ENCODE assay signal across 15 cellular contexts in the genomic region with DNA sequence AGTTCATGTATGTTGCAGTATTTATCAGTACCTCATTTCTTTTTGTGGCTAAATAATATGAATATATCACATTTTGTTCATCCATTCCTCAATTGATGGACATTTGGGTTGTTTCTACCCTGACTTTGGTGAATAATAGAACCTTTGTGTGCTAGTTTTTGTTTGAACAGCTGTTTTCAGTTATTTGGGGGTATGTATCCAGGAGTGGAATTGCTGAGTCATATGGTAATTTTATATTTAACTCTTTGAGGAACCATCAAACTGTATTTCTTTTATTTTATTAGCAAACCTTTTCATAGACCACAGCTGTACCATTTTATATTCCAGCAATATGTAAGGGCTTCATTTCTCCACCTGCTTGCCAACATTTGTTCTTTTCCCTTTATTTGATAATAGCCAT. TPM values are rescaled to one million over a fixed set of nuclear protein-coding genes. Genes with fewer than 3 reads are reported as not detected.
A peak's percentile ranks its signal among the peaks of the same experiment; 100 is the strongest.
DNase-seq lines count a peak whose midpoint lies in the region; ATAC-seq, FAIRE-seq and TF ChIP-seq lines count a peak whose summit lies in the region.
"Had no signal": no experiment of that assay in that cellular context is flagged by ENCODE, and none has a peak within 500 bp of the region (broad histone marks: within the 10 kb centered on the region; RNA-seq: fewer than 3 reads in every experiment).

No MANE protein-coding gene starts in this region.

- no peak for TF ChIP-seq POLR2A in IMR-90 (IDR thresholded peaks at IDR 0.05; ENCODE audit: low read depth, low read length)
- TF ChIP-seq POLR2A in gastrocnemius medialis (IDR thresholded peaks at IDR 0.05): no peak

- H3K9me1 ChIP-seq in IMR-90 (ENCODE audit: insufficient read depth, low read length): peaks cover 8% of the 10 kb centered on the region

- peak; percentile 77 for ATAC-seq in IMR-90 (ENCODE audit: low read depth)
- no peak for ATAC-seq in GM21381 (IDR thresholded peaks at IDR 0.05; ENCODE audit: unreplicated experiment)
- ATAC-seq in gastrocnemius medialis: no peak
- ATAC-seq: stimulated activated naive CD8-positive, alpha-beta T cell treated with anti-CD3 and anti-CD28 coated beads, Interleukin-15, Interleukin-2, amounts not matched to agents 100 U/mL and 50 U/mL, for 24 hours had no signal

- H3K23ac ChIP-seq in IMR-90 (ENCODE audit: low read depth, low read length): no peak overlapping the region

- no TSS peak for BruUV-seq in IMR-90 (replicated peaks; lab: Mats Ljungman, UMichigan)

- no peak overlapping the region for H3K14ac ChIP-seq in IMR-90 (replicated peaks; ENCODE audit: low read depth, low read length)

- H3K18ac ChIP-seq in IMR-90 (ENCODE audit: low read depth, low read length): no peak overlapping the region; the same call in 1 of the 2 replicates

- H3K4me2 ChIP-seq in IMR-90 (ENCODE audit: low read depth, low read length): peak overlapping the region; percentile 39; the same call in 1 of the 2 replicates

- CTCF ChIA-PET in IMR-90 (lab: Yijun Ruan, JAX): no interaction called here

- DNase-seq in AG09319 (ENCODE audit: extremely low read depth, low read depth): peak; percentile 49
- peak; percentile 83 for DNase-seq in IMR-90
- DNase-seq in astrocyte of the hippocampus (ENCODE audit: low read depth, low spot score): peak; percentile 69
- peak; percentile 73 for DNase-seq in iris pigment epithelial cell (ENCODE audit: low read depth)
- DNase-seq in D721Med (ENCODE audit: insufficient read length, low spot score): no peak
- no peak for DNase-seq in effector CD4-positive, alpha-beta T cell
- DNase-seq in gastrocnemius medialis: no peak
- DNase-seq: activated gamma-delta T cell treated with Interleukin-2 at 50 U/mL for 16 hours; effector CD8-positive, alpha-beta T cell; naive B cell; NCI-H2029 treated with DMSO at 0.1 percent for 48 hours; RPMI8226; stimulated activated CD4-positive, alpha-beta T cell treated with anti-CD3 and anti-CD28 coated beads, Interleukin-15, amount 100 ng/mL, for 24 hours; stimulated activated naive CD8-positive, alpha-beta T cell treated with anti-CD3 and anti-CD28 coated beads, Interleukin-15, Interleukin-2, amounts not matched to agents 100 U/mL and 50 U/mL, for 24 hours had no signal

- H3K27ac ChIP-seq in IMR-90 (ENCODE audit: insufficient read depth, low read length): no peak overlapping the region
- H3K27ac ChIP-seq in gastrocnemius medialis: no peak overlapping the region

- H2BK15ac ChIP-seq in IMR-90 (ENCODE audit: low read depth, low read length): no peak overlapping the region

- H3K79me1 ChIP-seq in IMR-90 (ENCODE audit: low read depth in 1 of 2, low read length in 2 of 2): peaks cover 17 to 37% of the 10 kb centered on the region in 2 experiments

- H3K4ac ChIP-seq in IMR-90 (ENCODE audit: low read depth, low read length): no peak overlapping the region; the same call in 1 of the 2 replicates

- no peak overlapping the region for H2BK120ac ChIP-seq in IMR-90 (ENCODE audit: low read depth, low read length)

- no peak overlapping the region; the same call in 1 of the 2 replicates for H4K5ac ChIP-seq in IMR-90 (ENCODE audit: low read depth, low read length)

- no peak overlapping the region for H2BK20ac ChIP-seq in IMR-90 (ENCODE audit: low read depth, low read length)

- H3K56ac ChIP-seq in IMR-90 (ENCODE audit: extremely low read depth, insufficient read depth, low read length): no peak overlapping the region

- no peaks in the 10 kb centered on the region for H3K9me3 ChIP-seq in IMR-90 (ENCODE audit: control insufficient read depth, insufficient read depth, low read length)
- H3K9me3 ChIP-seq in gastrocnemius medialis: no peaks in the 10 kb centered on the region

- no peak for TF ChIP-seq RAD21 in IMR-90 (IDR thresholded peaks at IDR 0.05; ENCODE audit: low read length)

- H4K20me1 ChIP-seq in IMR-90 (ENCODE audit: insufficient read depth, low read length): no peaks in the 10 kb centered on the region

- peak overlapping the region; percentile 78 for H2BK5ac ChIP-seq in IMR-90 (ENCODE audit: low read depth, low read length, poor library complexity, severe bottlenecking)

- dilution Hi-C loops in IMR-90 (cut with HindIII; ENCODE audit: low sequenced_read_pairs, unreplicated experiment): no loop called here

- intact Hi-C loops in IMR-90 (cut with micrococcal nuclease): no loop called here
- intact Hi-C loops in gastrocnemius medialis (cut with DNase I; ENCODE audit: low total_unique reads): no loop called here

- H3K36me3 ChIP-seq in IMR-90 (ENCODE audit: control insufficient read depth, insufficient read depth, low read length) (peaks cover 29% of the 10 kb centered on the region), gastrocnemius medialis (peaks cover 0 to 64% of the 10 kb centered on the region in 2 donors)

- H2AK9ac ChIP-seq in IMR-90 (replicated peaks; ENCODE audit: low read depth, low read length, poor library complexity): no peak overlapping the region

- H3K4me1 ChIP-seq in IMR-90 (ENCODE audit: control insufficient read depth, insufficient read depth, low read length) (peaks cover 7% of the 10 kb centered on the region), gastrocnemius medialis (peaks cover 0 to 7% of the 10 kb centered on the region in 2 donors)

- H2AK5ac ChIP-seq in IMR-90 (ENCODE audit: low read depth, low read length): no peak overlapping the region

- no peak for FAIRE-seq in D721Med (lab: Jason Lieb, UNC)

- no peak overlapping the region for H3K9ac ChIP-seq in IMR-90 (ENCODE audit: low read depth, low read length)

- no peak overlapping the region for H4K91ac ChIP-seq in IMR-90 (ENCODE audit: insufficient read depth, low read depth, low read length)

- no peak overlapping the region for H3K4me3 ChIP-seq in IMR-90 (ENCODE audit: insufficient read depth, low read depth, low read length)
- no peak overlapping the region for H3K4me3 ChIP-seq in gastrocnemius medialis

- POLR2A ChIA-PET in IMR-90 (lab: Charles Lee; ENCODE audit: unreplicated experiment): no interaction called here

- in situ Hi-C loops in IMR-90 (cut with MboI; ENCODE audit: low sequenced_read_pairs) (no loop called here), gastrocnemius medialis (cut with MboI; ENCODE audit: low sequenced_read_pairs in 4 of 4) (no loop called here)

- TF ChIP-seq CTCF in AG09319 (IDR thresholded peaks at IDR 0.05; ENCODE audit: low read depth, low read length): no peak
- no peak for TF ChIP-seq CTCF in IMR-90 (conservative IDR thresholded peaks at IDR 0.05; ENCODE audit: low read depth, low read length)
- TF ChIP-seq CTCF in D721Med (IDR thresholded peaks at IDR 0.05; ENCODE audit: insufficient read depth, missing control alignments): no peak
- no peak for TF ChIP-seq CTCF in gastrocnemius medialis (IDR thresholded peaks at IDR 0.05 in 4 of 5, conservative IDR thresholded peaks at IDR 0.05 in 1 of 5)

- peak overlapping the region in 1 of 2 experiments; percentile 60; a peak in 1 of 4 replicates for H4K8ac ChIP-seq in IMR-90 (ENCODE audit: low read depth in 2 of 2, low read length in 2 of 2)

- H2AFZ ChIP-seq in IMR-90 (replicated peaks; ENCODE audit: low read length, poor library complexity): no peak overlapping the region

- H3K27me3 ChIP-seq in IMR-90 (ENCODE audit: control insufficient read depth, insufficient read depth, low read length) (no peaks in the 10 kb centered on the region), gastrocnemius medialis (no peaks in the 10 kb centered on the region)

TF ChIP-seq in IMR-90, 13 proteins besides CTCF, POLR2A, EP300 and RAD21:
- TF ChIP-seq BHLHE40 (IDR thresholded peaks at IDR 0.05; ENCODE audit: low read depth, low read length): no peak
- peak; percentile 45 for TF ChIP-seq MAZ (IDR thresholded peaks at IDR 0.05; ENCODE audit: borderline replicate concordance, low read depth, low read length)
- TF ChIP-seq RFX5 (IDR thresholded peaks at IDR 0.05; ENCODE audit: low read depth, low read length): no peak
- TF ChIP-seq NFE2L2 (IDR thresholded peaks at IDR 0.05; ENCODE audit: low read depth, low read length): peak; percentile 96
- TF ChIP-seq CHD1 (IDR thresholded peaks at IDR 0.05; ENCODE audit: low read depth, low read length): no peak
- peak; percentile 58; the same call in 1 of the 2 replicates for TF ChIP-seq FOS (IDR thresholded peaks at IDR 0.05; ENCODE audit: low read depth, low read length)
- TF ChIP-seq MAFK (IDR thresholded peaks at IDR 0.05; ENCODE audit: low read depth, low read length): peak; percentile 86
- TF ChIP-seq RCOR1 (IDR thresholded peaks at IDR 0.05; ENCODE audit: insufficient replicate concordance, low read length): no peak
- TF ChIP-seq CEBPB (IDR thresholded peaks at IDR 0.05; ENCODE audit: low read depth, low read length): no peak
- no peak for TF ChIP-seq ELK1 (IDR thresholded peaks at IDR 0.05; ENCODE audit: borderline replicate concordance, low read depth, low read length)
- no peak for TF ChIP-seq SMC3 (IDR thresholded peaks at IDR 0.05; ENCODE audit: low read depth, low read length)
- no peak for TF ChIP-seq USF2 (IDR thresholded peaks at IDR 0.05; ENCODE audit: low read depth, low read length)
- TF ChIP-seq MXI1 (IDR thresholded peaks at IDR 0.05; ENCODE audit: borderline replicate concordance, low read depth, low read length): no peak

RNA-seq across cellular contexts. Expression of gene RBM5, which starts 38.4 kb away (rescaled TPM):
- total RNA-seq in IMR-90 (2012; rRNA removed) (121 and 122 TPM in 2 replicates), gastrocnemius medialis (100 to 1,000 TPM in 1 of 4 donors, 10 to 100 TPM in 3; 41.1 to 108 (median 48.2) TPM)
- polyA plus RNA-seq in IMR-90 (2012; rRNA removed): 143 and 155 TPM in 2 replicates
- polyA plus RNA-seq in IMR-90 (2012; cell fraction: cytosol; rRNA removed): 28.3 and 37.6 TPM in 2 replicates
- 374 and 1,169 TPM in 2 replicates for polyA plus RNA-seq in IMR-90 (2012; cell fraction: nucleus; rRNA removed; ENCODE audit: low replicate concordance)

Comparison
In these comparisons a context has a peak if more than half of its experiments do, and no peak if none do; other contexts are left out.
1. DNase-seq: peak in AG09319 (single experiment), IMR-90 (single experiment), astrocyte of the hippocampus (single experiment) and iris pigment epithelial cell (single experiment); none in D721Med (single experiment), effector CD4-positive, alpha-beta T cell (single experiment) and gastrocnemius medialis (0 of 2).